Comparison of ENCODE assay signal across 32 cellular contexts in genomic region chr2:3705808-3706207, GRCh38. TPM values are rescaled to one million over a fixed set of nuclear protein-coding genes. Genes with fewer than 3 reads are reported as not detected.
DNase-seq lines count a peak whose midpoint lies in the region; ATAC-seq, FAIRE-seq and TF ChIP-seq lines count a peak whose summit lies in the region.
"Had no signal": no experiment of that assay in that cellular context is flagged by ENCODE, and none has a peak within 500 bp of the region (broad histone marks: within the 10 kb centered on the region; RNA-seq: fewer than 3 reads in every experiment).

No MANE protein-coding gene starts in this region.

- H3K36me3 ChIP-seq in astrocyte (ENCODE audit: insufficient read depth, low read length) (no peaks in the 10 kb centered on the region), ovary (no peaks in the 10 kb centered on the region), thyroid gland (no peaks in the 10 kb centered on the region)
- H3K36me3 ChIP-seq: BE2C, BLaER1 had no signal

- DNase-seq in astrocyte (ENCODE audit: low read depth), result no peak
- no peak for DNase-seq in chondrocyte (ENCODE audit: low spot score)
- DNase-seq in neural crest cell (ENCODE audit: low read depth, low spot score), result no peak
- no peak for DNase-seq in ovary
- DNase-seq in thyroid gland, result no peak
- DNase-seq: 8988T; ACHN; BE2C; C1 segment of cervical spinal cord; CD4-positive, alpha-beta memory T cell; CD4-positive, CD25-positive, alpha-beta regulatory T cell; CD8-positive, alpha-beta memory T cell; COR-L47; DMS 273 treated with DMSO at 0.1 percent for 48 hours; DMS153; DMS53; DMS79; DND-41; EL; GDM1 had no signal

- no peak for TF ChIP-seq EP300 in ovary (IDR thresholded peaks at IDR 0.05)

- H3K4me1 ChIP-seq in astrocyte (ENCODE audit: insufficient read depth, low read length) (no peaks in the 10 kb centered on the region), ovary (ENCODE audit: insufficient read depth) (peaks cover 19% of the 10 kb centered on the region), thyroid gland (peaks cover 0 to 9% of the 10 kb centered on the region in 2 donors)
- H3K4me1 ChIP-seq: BE2C, BLaER1 had no signal

- intact Hi-C loops in ovary (cut with DNase I) (no loop called here), thyroid gland (cut with DNase I) (no loop called here)

- peaks cover 2% of the 10 kb centered on the region for H3K27me3 Mint-ChIP-seq in astrocyte (ENCODE audit: low read depth, unreplicated experiment)
- peaks cover 29% of the 10 kb centered on the region for H3K27me3 Mint-ChIP-seq in chondrocyte (ENCODE audit: low read depth)
- peaks cover 52% of the 10 kb centered on the region for H3K27me3 Mint-ChIP-seq in neural crest cell (ENCODE audit: low read depth)
- peaks cover 45% of the 10 kb centered on the region for H3K27me3 Mint-ChIP-seq in stimulated activated memory B cell treated with anti-CD40 and anti-IgM and Interleukin-4, amounts not matched to agents 10 μg/mL and 1 μg/mL and 100 μg/mL, for 72 hours

- H3K9me3 Mint-ChIP-seq in astrocyte (ENCODE audit: unreplicated experiment) (peaks cover 3% of the 10 kb centered on the region), chondrocyte (ENCODE audit: low read depth) (no peaks in the 10 kb centered on the region), neural crest cell (peaks cover 9% of the 10 kb centered on the region)
- H3K9me3 Mint-ChIP-seq in stimulated activated memory B cell treated with anti-CD40 and anti-IgM and Interleukin-4, amounts not matched to agents 10 μg/mL and 1 μg/mL and 100 μg/mL, for 72 hours, result no peaks in the 10 kb centered on the region

- no peaks in the 10 kb centered on the region for H3K79me2 ChIP-seq in astrocyte (ENCODE audit: insufficient read depth, low read length)

- H3K4me3 ChIP-seq in astrocyte (ENCODE audit: insufficient read depth, low read depth, low read length) (no peak overlapping the region), ovary (no peak overlapping the region), thyroid gland (replicated peaks in 1 of 3) (no peak overlapping the region)
- H3K4me3 ChIP-seq: BLaER1, GM12878 had no signal

- TF ChIP-seq POLR2A in ovary (IDR thresholded peaks at IDR 0.05) (no peak), thyroid gland (IDR thresholded peaks at IDR 0.05) (no peak)

- H3K36me3 Mint-ChIP-seq in astrocyte (ENCODE audit: low read depth, unreplicated experiment) (peaks cover 3% of the 10 kb centered on the region), chondrocyte (ENCODE audit: low read depth) (peaks cover 4% of the 10 kb centered on the region), neural crest cell (ENCODE audit: low read depth) (peaks cover 6% of the 10 kb centered on the region)
- H3K36me3 Mint-ChIP-seq in stimulated activated memory B cell treated with anti-CD40 and anti-IgM and Interleukin-4, amounts not matched to agents 10 μg/mL and 1 μg/mL and 100 μg/mL, for 72 hours, result no peaks in the 10 kb centered on the region
- H3K36me3 Mint-ChIP-seq: CD4-positive, CD25-positive, alpha-beta regulatory T cell had no signal

- H3K9me3 ChIP-seq in astrocyte (ENCODE audit: insufficient read depth, low read depth, low read length) (no peaks in the 10 kb centered on the region), ovary (no peaks in the 10 kb centered on the region), thyroid gland (no peaks in the 10 kb centered on the region)

- H3K4me3 Mint-ChIP-seq in astrocyte (ENCODE audit: unreplicated experiment) (no peak overlapping the region), chondrocyte (ENCODE audit: unreplicated experiment) (peak overlapping the region; percentile 5), neural crest cell (peak overlapping the region; percentile 1)
- H3K4me3 Mint-ChIP-seq in stimulated activated memory B cell treated with anti-CD40 and anti-IgM and Interleukin-4, amounts not matched to agents 10 μg/mL and 1 μg/mL and 100 μg/mL, for 72 hours, result no peak overlapping the region
- H3K4me3 Mint-ChIP-seq: CD14-positive monocyte; CD4-positive, alpha-beta memory T cell; CD4-positive, CD25-positive, alpha-beta regulatory T cell; CD8-positive, alpha-beta memory T cell had no signal

- no peaks in the 10 kb centered on the region for H4K20me1 ChIP-seq in astrocyte (ENCODE audit: insufficient read depth, low read length)
- H4K20me1 ChIP-seq: BLaER1 had no signal

- WGBS in ovary, 3 donors, result 4 to 12% (median 7%) methylated on average over 2 of the region's 2 CpGs
- WGBS in thyroid gland, 2 donors, result 34 to 64% methylated on average over 2 of the region's 2 CpGs

- H2AFZ ChIP-seq in astrocyte (ENCODE audit: low read depth, low read length), result no peak overlapping the region

- H3K27ac ChIP-seq in astrocyte (ENCODE audit: low read depth, low read length), result no peak overlapping the region
- H3K27ac ChIP-seq in ovary, result no peak overlapping the region
- H3K27ac ChIP-seq in thyroid gland, result no peak overlapping the region
- H3K27ac ChIP-seq: BLaER1 had no signal

- FAIRE-seq in astrocyte (lab: Jason Lieb, UNC), result no peak
- FAIRE-seq: A204.1, GM12878, GM12892, GM18507 had no signal

- peak overlapping the region; percentile 58 for H3K27ac Mint-ChIP-seq in astrocyte (ENCODE audit: unreplicated experiment)
- peak overlapping the region; percentile 65 for H3K27ac Mint-ChIP-seq in chondrocyte (ENCODE audit: unreplicated experiment)
- H3K27ac Mint-ChIP-seq in neural crest cell (ENCODE audit: unreplicated experiment), result no peak overlapping the region
- no peak overlapping the region for H3K27ac Mint-ChIP-seq in stimulated activated memory B cell treated with anti-CD40 and anti-IgM and Interleukin-4, amounts not matched to agents 10 μg/mL and 1 μg/mL and 100 μg/mL, for 72 hours
- H3K27ac Mint-ChIP-seq: CD14-positive monocyte; CD4-positive, alpha-beta memory T cell; CD4-positive, CD25-positive, alpha-beta regulatory T cell; CD8-positive, alpha-beta memory T cell had no signal

- no peak overlapping the region for H3K9ac ChIP-seq in astrocyte (ENCODE audit: low read length)
- H3K9ac ChIP-seq: BLaER1 had no signal

- H3K4me2 ChIP-seq in astrocyte (ENCODE audit: low read length), result no peak overlapping the region
- H3K4me2 ChIP-seq: BLaER1 had no signal

- no peak for TF ChIP-seq CTCF in astrocyte (IDR thresholded peaks at IDR 0.05; ENCODE audit: insufficient read depth, low read depth, low read length)
- TF ChIP-seq CTCF in chondrocyte (IDR thresholded peaks at IDR 0.05), result no peak
- TF ChIP-seq CTCF in neural crest cell (conservative IDR thresholded peaks at IDR 0.05), result no peak
- TF ChIP-seq CTCF in ovary (IDR thresholded peaks at IDR 0.05), result no peak
- TF ChIP-seq CTCF in thyroid gland (IDR thresholded peaks at IDR 0.05), result no peak

- peaks cover 13% of the 10 kb centered on the region for H3K27me3 ChIP-seq in astrocyte (ENCODE audit: insufficient read depth, low read length)
- H3K27me3 ChIP-seq in ovary, result no peaks in the 10 kb centered on the region
- no peaks in the 10 kb centered on the region for H3K27me3 ChIP-seq in thyroid gland
- H3K27me3 ChIP-seq: BE2C, BLaER1 had no signal

- no peak for ATAC-seq in HG03442 (IDR thresholded peaks at IDR 0.05; ENCODE audit: unreplicated experiment)
- ATAC-seq in stimulated activated memory B cell treated with anti-CD40 and anti-IgM and Interleukin-4, amounts not matched to agents 10 μg/mL and 1 μg/mL and 100 μg/mL, for 72 hours, result no peak
- ATAC-seq: GM12878 had no signal

- peaks cover 4% of the 10 kb centered on the region for H3K4me1 Mint-ChIP-seq in astrocyte (ENCODE audit: low read depth, unreplicated experiment)
- H3K4me1 Mint-ChIP-seq in chondrocyte (ENCODE audit: low read depth), result peaks cover 40% of the 10 kb centered on the region
- peaks cover 16% of the 10 kb centered on the region for H3K4me1 Mint-ChIP-seq in neural crest cell
- no peaks in the 10 kb centered on the region for H3K4me1 Mint-ChIP-seq in stimulated activated memory B cell treated with anti-CD40 and anti-IgM and Interleukin-4, amounts not matched to agents 10 μg/mL and 1 μg/mL and 100 μg/mL, for 72 hours
- H3K4me1 Mint-ChIP-seq: CD14-positive monocyte had no signal

RNA-seq across cellular contexts. Expression of gene DCDC2C, which starts 2.4 kb away (rescaled TPM):
- not detected in 2 replicates for total RNA-seq in astrocyte
- total RNA-seq in chondrocyte, result not detected in 3 replicates
- total RNA-seq in neural crest cell, result not detected in 2 replicates
- total RNA-seq in ovary, result under 1 TPM in 2 of 7 donors, not detected in 5; 0.11 to 0.95 TPM
- polyA plus RNA-seq in ovary, result under 1 TPM in 1 of 2 donors, not detected in 1; 0.42 TPM
- total RNA-seq in thyroid gland, result 1 to 10 TPM in 1 of 4 donors, under 1 TPM in 3; 0.40 to 1.5 (median 0.68) TPM
- total RNA-seq: CD4-positive, alpha-beta memory T cell; CD4-positive, CD25-positive, alpha-beta regulatory T cell; CD8-positive, alpha-beta memory T cell; Daoy; G401; GM12878 had no signal
- polyA plus RNA-seq: AG04450; CD14-positive monocyte; CD4-positive, alpha-beta memory T cell; CD4-positive, CD25-positive, alpha-beta regulatory T cell; CD8-positive, alpha-beta memory T cell; GM12878 had no signal

RNA-seq across cellular contexts. Expression of gene ALLC, which starts 47.8 kb away (rescaled TPM):
- not detected in 2 replicates for total RNA-seq in astrocyte
- total RNA-seq in chondrocyte, result not detected in 3 replicates
- not detected in 2 replicates for total RNA-seq in neural crest cell
- under 1 TPM in 2 of 7 donors, not detected in 5; 0.20 to 0.50 TPM for total RNA-seq in ovary
- 1 to 10 TPM; 1.0 to 1.2 TPM for polyA plus RNA-seq in ovary
- not detected for total RNA-seq in thyroid gland
- total RNA-seq: A673; CD4-positive, alpha-beta memory T cell; CD4-positive, CD25-positive, alpha-beta regulatory T cell; CD8-positive, alpha-beta memory T cell; G401; GM12878 had no signal
- polyA plus RNA-seq: AG04450; CD14-positive monocyte; CD4-positive, alpha-beta memory T cell; CD4-positive, CD25-positive, alpha-beta regulatory T cell; CD8-positive, alpha-beta memory T cell had no signal

Comparison
In these comparisons a context has a peak if more than half of its experiments do, and no peak if none do; other contexts are left out.
1. H3K27ac Mint-ChIP-seq: peak in astrocyte (single experiment) and chondrocyte (single experiment); none in neural crest cell (single experiment) and stimulated activated memory B cell treated with anti-CD40 and anti-IgM and Interleukin-4, amounts not matched to agents 10 μg/mL and 1 μg/mL and 100 μg/mL, for 72 hours (single experiment).
2. H3K4me3 Mint-ChIP-seq: peak in chondrocyte (single experiment) and neural crest cell (single experiment); none in astrocyte (single experiment) and stimulated activated memory B cell treated with anti-CD40 and anti-IgM and Interleukin-4, amounts not matched to agents 10 μg/mL and 1 μg/mL and 100 μg/mL, for 72 hours (single experiment).